In the genomic region with DNA sequence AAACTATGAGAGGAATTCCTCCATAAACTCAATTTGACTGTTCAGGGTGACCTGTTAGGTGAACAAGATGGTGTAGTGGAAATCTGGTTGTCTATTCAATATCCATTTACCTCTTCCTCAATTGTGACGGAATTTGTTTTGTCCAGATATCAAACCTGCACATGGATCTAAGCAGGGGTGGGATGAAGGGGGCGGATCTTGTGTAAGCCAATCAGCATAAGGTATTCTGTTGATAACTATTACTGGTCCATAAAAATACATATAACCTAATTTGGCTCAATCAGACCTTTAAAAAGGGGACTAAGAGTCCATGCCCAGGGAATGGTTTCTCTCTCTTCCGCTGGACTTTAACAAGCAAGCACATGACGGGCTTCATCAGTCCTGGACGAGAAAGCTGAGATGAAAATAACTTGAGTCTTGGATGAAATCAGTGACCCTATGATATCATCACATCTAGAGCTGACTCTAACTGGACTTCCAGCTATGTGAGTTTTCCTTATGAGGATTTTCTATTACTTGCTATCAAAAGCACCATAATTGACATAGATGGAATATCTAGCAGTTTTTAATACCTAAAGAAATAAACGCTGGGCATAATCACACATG, we compare ENCODE assay signal across 2 cellular contexts.
TF ChIP-seq lines count a peak whose summit lies in the region.

No MANE protein-coding gene starts in this region.

TF ChIP-seq in SK-N-SH, 30 proteins besides CTCF, POLR2A, EP300 and RAD21 (continued from another document):
- TF ChIP-seq, protein P1, sequence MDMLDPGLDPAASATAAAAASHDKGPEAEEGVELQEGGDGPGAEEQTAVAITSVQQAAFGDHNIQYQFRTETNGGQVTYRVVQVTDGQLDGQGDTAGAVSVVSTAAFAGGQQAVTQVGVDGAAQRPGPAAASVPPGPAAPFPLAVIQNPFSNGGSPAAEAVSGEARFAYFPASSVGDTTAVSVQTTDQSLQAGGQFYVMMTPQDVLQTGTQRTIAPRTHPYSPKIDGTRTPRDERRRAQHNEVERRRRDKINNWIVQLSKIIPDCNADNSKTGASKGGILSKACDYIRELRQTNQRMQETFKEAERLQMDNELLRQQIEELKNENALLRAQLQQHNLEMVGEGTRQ (IDR thresholded peaks at IDR 0.05; ENCODE audit: borderline replicate concordance, low read depth, low read length), result no peak
- TF ChIP-seq, protein P2, sequence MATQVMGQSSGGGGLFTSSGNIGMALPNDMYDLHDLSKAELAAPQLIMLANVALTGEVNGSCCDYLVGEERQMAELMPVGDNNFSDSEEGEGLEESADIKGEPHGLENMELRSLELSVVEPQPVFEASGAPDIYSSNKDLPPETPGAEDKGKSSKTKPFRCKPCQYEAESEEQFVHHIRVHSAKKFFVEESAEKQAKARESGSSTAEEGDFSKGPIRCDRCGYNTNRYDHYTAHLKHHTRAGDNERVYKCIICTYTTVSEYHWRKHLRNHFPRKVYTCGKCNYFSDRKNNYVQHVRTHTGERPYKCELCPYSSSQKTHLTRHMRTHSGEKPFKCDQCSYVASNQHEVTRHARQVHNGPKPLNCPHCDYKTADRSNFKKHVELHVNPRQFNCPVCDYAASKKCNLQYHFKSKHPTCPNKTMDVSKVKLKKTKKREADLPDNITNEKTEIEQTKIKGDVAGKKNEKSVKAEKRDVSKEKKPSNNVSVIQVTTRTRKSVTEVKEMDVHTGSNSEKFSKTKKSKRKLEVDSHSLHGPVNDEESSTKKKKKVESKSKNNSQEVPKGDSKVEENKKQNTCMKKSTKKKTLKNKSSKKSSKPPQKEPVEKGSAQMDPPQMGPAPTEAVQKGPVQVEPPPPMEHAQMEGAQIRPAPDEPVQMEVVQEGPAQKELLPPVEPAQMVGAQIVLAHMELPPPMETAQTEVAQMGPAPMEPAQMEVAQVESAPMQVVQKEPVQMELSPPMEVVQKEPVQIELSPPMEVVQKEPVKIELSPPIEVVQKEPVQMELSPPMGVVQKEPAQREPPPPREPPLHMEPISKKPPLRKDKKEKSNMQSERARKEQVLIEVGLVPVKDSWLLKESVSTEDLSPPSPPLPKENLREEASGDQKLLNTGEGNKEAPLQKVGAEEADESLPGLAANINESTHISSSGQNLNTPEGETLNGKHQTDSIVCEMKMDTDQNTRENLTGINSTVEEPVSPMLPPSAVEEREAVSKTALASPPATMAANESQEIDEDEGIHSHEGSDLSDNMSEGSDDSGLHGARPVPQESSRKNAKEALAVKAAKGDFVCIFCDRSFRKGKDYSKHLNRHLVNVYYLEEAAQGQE (IDR thresholded peaks at IDR 0.05; ENCODE audit: low read depth, low read length), result no peak
- no peak for TF ChIP-seq RFX5 (IDR thresholded peaks at IDR 0.05; ENCODE audit: low read length)
- no peak for TF ChIP-seq SIN3A (IDR thresholded peaks at IDR 0.05; ENCODE audit: borderline replicate concordance, low read depth, low read length)
- TF ChIP-seq JUND (IDR thresholded peaks at IDR 0.05), result no peak
- TF ChIP-seq TAF1 (IDR thresholded peaks at IDR 0.05; ENCODE audit: borderline replicate concordance, low read depth, low read length), result no peak
- no peak for TF ChIP-seq NFIC (IDR thresholded peaks at IDR 0.05; ENCODE audit: borderline replicate concordance)
- no peak for TF ChIP-seq TCF12 (IDR thresholded peaks at IDR 0.05)
- no peak for TF ChIP-seq ELF1 (IDR thresholded peaks at IDR 0.05)

TF ChIP-seq in SK-N-SH treated with all-trans-retinoic acid at 6 μM for 48 hours, 23 proteins besides CTCF, POLR2A, EP300 and RAD21 (continued from another document):
- TF ChIP-seq, protein P3, sequence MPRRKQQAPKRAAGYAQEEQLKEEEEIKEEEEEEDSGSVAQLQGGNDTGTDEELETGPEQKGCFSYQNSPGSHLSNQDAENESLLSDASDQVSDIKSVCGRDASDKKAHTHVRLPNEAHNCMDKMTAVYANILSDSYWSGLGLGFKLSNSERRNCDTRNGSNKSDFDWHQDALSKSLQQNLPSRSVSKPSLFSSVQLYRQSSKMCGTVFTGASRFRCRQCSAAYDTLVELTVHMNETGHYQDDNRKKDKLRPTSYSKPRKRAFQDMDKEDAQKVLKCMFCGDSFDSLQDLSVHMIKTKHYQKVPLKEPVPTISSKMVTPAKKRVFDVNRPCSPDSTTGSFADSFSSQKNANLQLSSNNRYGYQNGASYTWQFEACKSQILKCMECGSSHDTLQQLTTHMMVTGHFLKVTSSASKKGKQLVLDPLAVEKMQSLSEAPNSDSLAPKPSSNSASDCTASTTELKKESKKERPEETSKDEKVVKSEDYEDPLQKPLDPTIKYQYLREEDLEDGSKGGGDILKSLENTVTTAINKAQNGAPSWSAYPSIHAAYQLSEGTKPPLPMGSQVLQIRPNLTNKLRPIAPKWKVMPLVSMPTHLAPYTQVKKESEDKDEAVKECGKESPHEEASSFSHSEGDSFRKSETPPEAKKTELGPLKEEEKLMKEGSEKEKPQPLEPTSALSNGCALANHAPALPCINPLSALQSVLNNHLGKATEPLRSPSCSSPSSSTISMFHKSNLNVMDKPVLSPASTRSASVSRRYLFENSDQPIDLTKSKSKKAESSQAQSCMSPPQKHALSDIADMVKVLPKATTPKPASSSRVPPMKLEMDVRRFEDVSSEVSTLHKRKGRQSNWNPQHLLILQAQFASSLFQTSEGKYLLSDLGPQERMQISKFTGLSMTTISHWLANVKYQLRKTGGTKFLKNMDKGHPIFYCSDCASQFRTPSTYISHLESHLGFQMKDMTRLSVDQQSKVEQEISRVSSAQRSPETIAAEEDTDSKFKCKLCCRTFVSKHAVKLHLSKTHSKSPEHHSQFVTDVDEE (CRISPR knock-in tag; IDR thresholded peaks at IDR 0.05), result no peak
- TF ChIP-seq OSR1 (CRISPR knock-in tag; IDR thresholded peaks at IDR 0.05), result no peak
- no peak for TF ChIP-seq PPARA (CRISPR knock-in tag; IDR thresholded peaks at IDR 0.05; ENCODE audit: borderline replicate concordance)
